ENCODE assay signal across 9 cellular contexts in the genomic region with DNA sequence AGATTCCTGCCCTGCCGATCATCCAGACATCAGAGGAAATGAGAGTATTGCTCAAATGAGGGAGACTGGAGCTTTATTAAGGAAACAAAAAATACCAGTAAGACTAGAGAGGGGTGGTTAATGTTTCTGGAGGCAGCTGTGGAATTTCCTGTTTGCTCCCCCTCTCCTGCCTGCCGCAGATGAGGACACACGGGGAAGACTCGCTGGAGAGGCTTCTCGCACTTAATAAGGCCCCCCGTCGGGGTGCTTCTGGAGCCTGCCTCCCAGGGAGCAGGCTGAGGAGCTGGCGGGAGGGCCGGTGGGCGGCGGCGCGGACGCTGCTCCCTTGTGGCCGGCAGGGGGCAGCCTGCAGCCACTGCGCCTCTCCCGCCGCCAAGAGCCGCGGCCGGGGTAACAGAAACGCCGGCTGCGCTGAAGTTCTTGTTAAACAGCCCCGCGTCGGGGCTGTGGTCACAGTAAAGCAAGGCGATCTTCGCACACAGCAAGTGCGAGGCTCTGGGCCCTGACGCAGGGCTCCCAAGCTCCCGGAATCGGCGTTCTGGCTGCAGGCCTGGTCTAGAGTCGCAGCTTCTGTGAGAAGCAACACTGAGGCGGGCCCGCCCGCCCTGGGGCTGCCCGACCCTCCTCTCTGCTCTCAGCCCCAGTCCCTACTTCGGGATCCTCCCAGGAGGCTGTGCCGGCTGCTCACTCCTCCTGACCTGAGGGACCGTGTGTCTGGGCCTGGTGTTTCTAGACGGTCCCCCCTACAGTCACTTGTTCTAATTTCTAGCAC. TPM values are rescaled to one million over a fixed set of nuclear protein-coding genes. Genes with fewer than 3 reads are reported as not detected.
A peak's percentile ranks its signal among the peaks of the same experiment; 100 is the strongest.
DNase-seq lines count a peak whose midpoint lies in the region; ATAC-seq and TF ChIP-seq lines count a peak whose summit lies in the region.
"Had no signal": no experiment of that assay in that cellular context is flagged by ENCODE, and none has a peak within 500 bp of the region (broad histone marks: within the 10 kb centered on the region; RNA-seq: fewer than 3 reads in every experiment).

No MANE protein-coding gene starts in this region.

- H3K36me3 ChIP-seq in neural progenitor cell (no peaks in the 10 kb centered on the region), stomach (peaks cover 39 to 49% (median 46%) of the 10 kb centered on the region in 4 donors)

- no peak overlapping the region for H2AFZ ChIP-seq in neural progenitor cell (replicated peaks)

- H3K36me3 Mint-ChIP-seq in neural progenitor cell, result peaks cover 26% of the 10 kb centered on the region

- no peak overlapping the region for H3K27ac ChIP-seq in neural progenitor cell
- peak overlapping the region in 4 of 5 donors; percentile 50 to 90 (median 80) for H3K27ac ChIP-seq in stomach

- no peak overlapping the region for H3K9ac ChIP-seq in neural progenitor cell

- ATAC-seq in HG03442 (IDR thresholded peaks at IDR 0.05; ENCODE audit: unreplicated experiment), result peak; percentile 42
- ATAC-seq in HG03457 (IDR thresholded peaks at IDR 0.05; ENCODE audit: unreplicated experiment), result no peak

- peaks cover 12% of the 10 kb centered on the region for H4K20me1 ChIP-seq in neural progenitor cell (ENCODE audit: low read depth)

- intact Hi-C loops in stomach (cut with DNase I; ENCODE audit: low total_unique reads), result loop anchor here (10.0 kb wide), 1 partner anchor 383 kb away; no protein-coding TSS in a partner anchor

- no peaks in the 10 kb centered on the region for H3K9me3 Mint-ChIP-seq in neural progenitor cell

- H3K4me2 ChIP-seq in neural progenitor cell, result peak overlapping the region; percentile 22

- no peak for TF ChIP-seq POLR2A in stomach (IDR thresholded peaks at IDR 0.05)

- H3K4me3 ChIP-seq in fibroblast of villous mesenchyme (ENCODE audit: low read depth, low read length), result peak overlapping the region; percentile 12
- no peak overlapping the region for H3K4me3 ChIP-seq in neural progenitor cell
- peak overlapping the region in 1 of 4 donors; percentile 14 for H3K4me3 ChIP-seq in stomach

- DNase-seq in COLO829 (ENCODE audit: low spot score) (peak; percentile 57), fibroblast of villous mesenchyme (ENCODE audit: low read depth) (peak; percentile 97), neural progenitor cell (ENCODE audit: low spot score) (peak; percentile 95), stomach (peak; percentile 77)
- peak; percentile 43 for DNase-seq in activated T-helper 9 cell treated with anti-CD3 and anti-CD28 coated beads, Interleukin-2, amount 50 U/mL, for 16 hours (ENCODE audit: low read depth)

- peaks cover 29% of the 10 kb centered on the region for H3F3A ChIP-seq in neural progenitor cell (ENCODE audit: low read depth)

- peaks cover 2% of the 10 kb centered on the region for H3K27me3 Mint-ChIP-seq in neural progenitor cell (ENCODE audit: insufficient read depth, low read depth)

- H3K27ac Mint-ChIP-seq in neural progenitor cell, result peak overlapping the region; percentile 43

- H3K4me1 Mint-ChIP-seq in neural progenitor cell, result peaks cover 37% of the 10 kb centered on the region

- H3K4me3 Mint-ChIP-seq in neural progenitor cell, result peak overlapping the region; percentile 35

- H3K27me3 ChIP-seq in neural progenitor cell, result no peaks in the 10 kb centered on the region
- no peaks in the 10 kb centered on the region for H3K27me3 ChIP-seq in stomach

- H3K9me3 ChIP-seq in neural progenitor cell (ENCODE audit: low read depth) (no peaks in the 10 kb centered on the region), stomach (no peaks in the 10 kb centered on the region)

- no peak for TF ChIP-seq EP300 in stomach (IDR thresholded peaks at IDR 0.05)

- no peaks in the 10 kb centered on the region for H3K79me2 ChIP-seq in neural progenitor cell (ENCODE audit: low read depth)

- peak; percentile 91 for TF ChIP-seq CTCF in fibroblast of villous mesenchyme (IDR thresholded peaks at IDR 0.05; ENCODE audit: insufficient read depth, low read depth, low read length)
- peak; percentile 93 for TF ChIP-seq CTCF in neural progenitor cell (IDR thresholded peaks at IDR 0.05)
- TF ChIP-seq CTCF in stomach (IDR thresholded peaks at IDR 0.05), result peak in 5 of 7 experiments; percentile 77 to 98 (median 96)

- H3K4me1 ChIP-seq in neural progenitor cell (peaks cover 27% of the 10 kb centered on the region), stomach (peaks cover 23 to 50% (median 39%) of the 10 kb centered on the region in 4 donors)

- 9 to 22% (median 15%) methylated on average over 24 to 43 of the region's 43 CpGs for WGBS in stomach, 5 donors

TF ChIP-seq in PFSK-1, 5 proteins besides CTCF, POLR2A, EP300 and RAD21:
- TF ChIP-seq FOXP2 (optimal IDR thresholded peaks at IDR 0.05; ENCODE audit: borderline replicate concordance, extremely low read depth, extremely low read length, insufficient read depth) (peak; percentile 61), TAF1 (IDR thresholded peaks at IDR 0.05; ENCODE audit: borderline replicate concordance, insufficient read depth, low read length) (no peak), SIN3A (IDR thresholded peaks at IDR 0.05; ENCODE audit: borderline replicate concordance, insufficient read depth, low read length) (no peak), POLR2AphosphoS5 (IDR thresholded peaks at IDR 0.05; ENCODE audit: low read depth, low read length) (peak; percentile 12; the same call in 1 of the 2 replicates)
- TF ChIP-seq, protein P1, sequence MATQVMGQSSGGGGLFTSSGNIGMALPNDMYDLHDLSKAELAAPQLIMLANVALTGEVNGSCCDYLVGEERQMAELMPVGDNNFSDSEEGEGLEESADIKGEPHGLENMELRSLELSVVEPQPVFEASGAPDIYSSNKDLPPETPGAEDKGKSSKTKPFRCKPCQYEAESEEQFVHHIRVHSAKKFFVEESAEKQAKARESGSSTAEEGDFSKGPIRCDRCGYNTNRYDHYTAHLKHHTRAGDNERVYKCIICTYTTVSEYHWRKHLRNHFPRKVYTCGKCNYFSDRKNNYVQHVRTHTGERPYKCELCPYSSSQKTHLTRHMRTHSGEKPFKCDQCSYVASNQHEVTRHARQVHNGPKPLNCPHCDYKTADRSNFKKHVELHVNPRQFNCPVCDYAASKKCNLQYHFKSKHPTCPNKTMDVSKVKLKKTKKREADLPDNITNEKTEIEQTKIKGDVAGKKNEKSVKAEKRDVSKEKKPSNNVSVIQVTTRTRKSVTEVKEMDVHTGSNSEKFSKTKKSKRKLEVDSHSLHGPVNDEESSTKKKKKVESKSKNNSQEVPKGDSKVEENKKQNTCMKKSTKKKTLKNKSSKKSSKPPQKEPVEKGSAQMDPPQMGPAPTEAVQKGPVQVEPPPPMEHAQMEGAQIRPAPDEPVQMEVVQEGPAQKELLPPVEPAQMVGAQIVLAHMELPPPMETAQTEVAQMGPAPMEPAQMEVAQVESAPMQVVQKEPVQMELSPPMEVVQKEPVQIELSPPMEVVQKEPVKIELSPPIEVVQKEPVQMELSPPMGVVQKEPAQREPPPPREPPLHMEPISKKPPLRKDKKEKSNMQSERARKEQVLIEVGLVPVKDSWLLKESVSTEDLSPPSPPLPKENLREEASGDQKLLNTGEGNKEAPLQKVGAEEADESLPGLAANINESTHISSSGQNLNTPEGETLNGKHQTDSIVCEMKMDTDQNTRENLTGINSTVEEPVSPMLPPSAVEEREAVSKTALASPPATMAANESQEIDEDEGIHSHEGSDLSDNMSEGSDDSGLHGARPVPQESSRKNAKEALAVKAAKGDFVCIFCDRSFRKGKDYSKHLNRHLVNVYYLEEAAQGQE (IDR thresholded peaks at IDR 0.05; ENCODE audit: insufficient read depth in 1 of 2, low read depth in 2 of 2, low read length in 2 of 2), result 0 out of 4 replicates have a peak, but pooled peaks of 1 of the 2 experiments have one; percentile 28

RNA-seq across cellular contexts. Expression of a gene that starts 17.4 kb away (rescaled TPM):
- 78.3 TPM for polyA plus RNA-seq in PFSK-1 (2012; ENCODE audit: insufficient read length, low read depth)
- total RNA-seq in fibroblast of villous mesenchyme (59.2 and 59.6 TPM in 2 replicates), neural progenitor cell (ENCODE audit: low replicate concordance) (31.8 and 53.4 TPM in 2 replicates), stomach (100 to 1,000 TPM in 2 of 5 donors, 10 to 100 TPM in 3; 46.1 to 428 (median 67.1) TPM)
- 10 to 100 TPM; 22.0 to 50.8 (median 24.3) TPM for polyA plus RNA-seq in stomach

RNA-seq across cellular contexts. Expression of a gene that starts 24.8 kb away (rescaled TPM):
- not detected for polyA plus RNA-seq in PFSK-1 (2012; ENCODE audit: insufficient read length, low read depth)
- total RNA-seq in fibroblast of villous mesenchyme (2.6 and 6.0 TPM in 2 replicates), neural progenitor cell (ENCODE audit: low replicate concordance) (2.9 and 4.6 TPM in 2 replicates), stomach (10 to 100 TPM in 1 of 5 donors, 1 to 10 TPM in 1, under 1 TPM in 1, not detected in 2; 0.58 to 73.5 (median 1.1) TPM)
- 1 to 10 TPM; 1.3 to 3.4 (median 2.5) TPM for polyA plus RNA-seq in stomach
- total RNA-seq: activated CD8-positive, alpha-beta memory T cell treated with anti-CD3 and anti-CD28 coated beads for 36 hours had no signal

RNA-seq across cellular contexts. Expression of a gene that starts 32.3 kb away (rescaled TPM):
- polyA plus RNA-seq in PFSK-1 (2012; ENCODE audit: insufficient read length, low read depth), result not detected
- total RNA-seq in fibroblast of villous mesenchyme (not detected in 2 replicates), neural progenitor cell (ENCODE audit: low replicate concordance) (not detected in 2 replicates), stomach (not detected)
- polyA plus RNA-seq in stomach, result not detected
- total RNA-seq: activated CD8-positive, alpha-beta memory T cell treated with anti-CD3 and anti-CD28 coated beads for 36 hours had no signal

Comparison
In these comparisons a context has a peak if more than half of its experiments do, and no peak if none do; other contexts are left out.
1. DNase-seq: peak in every context shown above with its lines; median percentile 97 in fibroblast of villous mesenchyme; 95 in neural progenitor cell; 77 in stomach; 57 in COLO829; 43 in activated T-helper 9 cell treated with anti-CD3 and anti-CD28 coated beads, Interleukin-2, amount 50 U/mL, for 16 hours.